1 cellular context compared by ENCODE assay signal in genomic region chr15:64443016-64443415, GRCh38.
TF ChIP-seq lines count a peak whose summit lies in the region.

No MANE protein-coding gene starts in this region.

TF ChIP-seq in HepG2, 621 proteins besides CTCF, POLR2A, EP300 and RAD21:
- TF ChIP-seq, protein P1, sequence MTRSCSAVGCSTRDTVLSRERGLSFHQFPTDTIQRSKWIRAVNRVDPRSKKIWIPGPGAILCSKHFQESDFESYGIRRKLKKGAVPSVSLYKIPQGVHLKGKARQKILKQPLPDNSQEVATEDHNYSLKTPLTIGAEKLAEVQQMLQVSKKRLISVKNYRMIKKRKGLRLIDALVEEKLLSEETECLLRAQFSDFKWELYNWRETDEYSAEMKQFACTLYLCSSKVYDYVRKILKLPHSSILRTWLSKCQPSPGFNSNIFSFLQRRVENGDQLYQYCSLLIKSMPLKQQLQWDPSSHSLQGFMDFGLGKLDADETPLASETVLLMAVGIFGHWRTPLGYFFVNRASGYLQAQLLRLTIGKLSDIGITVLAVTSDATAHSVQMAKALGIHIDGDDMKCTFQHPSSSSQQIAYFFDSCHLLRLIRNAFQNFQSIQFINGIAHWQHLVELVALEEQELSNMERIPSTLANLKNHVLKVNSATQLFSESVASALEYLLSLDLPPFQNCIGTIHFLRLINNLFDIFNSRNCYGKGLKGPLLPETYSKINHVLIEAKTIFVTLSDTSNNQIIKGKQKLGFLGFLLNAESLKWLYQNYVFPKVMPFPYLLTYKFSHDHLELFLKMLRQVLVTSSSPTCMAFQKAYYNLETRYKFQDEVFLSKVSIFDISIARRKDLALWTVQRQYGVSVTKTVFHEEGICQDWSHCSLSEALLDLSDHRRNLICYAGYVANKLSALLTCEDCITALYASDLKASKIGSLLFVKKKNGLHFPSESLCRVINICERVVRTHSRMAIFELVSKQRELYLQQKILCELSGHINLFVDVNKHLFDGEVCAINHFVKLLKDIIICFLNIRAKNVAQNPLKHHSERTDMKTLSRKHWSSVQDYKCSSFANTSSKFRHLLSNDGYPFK (CRISPR knock-in tag; IDR thresholded peaks at IDR 0.05; ENCODE audit: borderline replicate concordance): no peak
- TF ChIP-seq TBL1XR1 (IDR thresholded peaks at IDR 0.05; ENCODE audit: borderline replicate concordance, low read length, partially characterized antibody) (no peak), KLF13 (CRISPR knock-in tag; IDR thresholded peaks at IDR 0.05) (no peak), ZNF256 (CRISPR knock-in tag; conservative IDR thresholded peaks at IDR 0.05) (no peak), ZNF501 (CRISPR knock-in tag; IDR thresholded peaks at IDR 0.05) (no peak), ZNF274 (CRISPR knock-in tag; IDR thresholded peaks at IDR 0.05) (no peak), YY1 (IDR thresholded peaks at IDR 0.05; ENCODE audit: insufficient read depth, insufficient replicate concordance, low read depth, low read length) (no peak), ZNF615 (CRISPR knock-in tag; IDR thresholded peaks at IDR 0.05; ENCODE audit: borderline replicate concordance) (no peak)
- TF ChIP-seq, protein P2, sequence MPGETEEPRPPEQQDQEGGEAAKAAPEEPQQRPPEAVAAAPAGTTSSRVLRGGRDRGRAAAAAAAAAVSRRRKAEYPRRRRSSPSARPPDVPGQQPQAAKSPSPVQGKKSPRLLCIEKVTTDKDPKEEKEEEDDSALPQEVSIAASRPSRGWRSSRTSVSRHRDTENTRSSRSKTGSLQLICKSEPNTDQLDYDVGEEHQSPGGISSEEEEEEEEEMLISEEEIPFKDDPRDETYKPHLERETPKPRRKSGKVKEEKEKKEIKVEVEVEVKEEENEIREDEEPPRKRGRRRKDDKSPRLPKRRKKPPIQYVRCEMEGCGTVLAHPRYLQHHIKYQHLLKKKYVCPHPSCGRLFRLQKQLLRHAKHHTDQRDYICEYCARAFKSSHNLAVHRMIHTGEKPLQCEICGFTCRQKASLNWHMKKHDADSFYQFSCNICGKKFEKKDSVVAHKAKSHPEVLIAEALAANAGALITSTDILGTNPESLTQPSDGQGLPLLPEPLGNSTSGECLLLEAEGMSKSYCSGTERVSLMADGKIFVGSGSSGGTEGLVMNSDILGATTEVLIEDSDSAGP (CRISPR knock-in tag; IDR thresholded peaks at IDR 0.05; ENCODE audit: borderline replicate concordance): no peak
- TF ChIP-seq, protein P3, sequence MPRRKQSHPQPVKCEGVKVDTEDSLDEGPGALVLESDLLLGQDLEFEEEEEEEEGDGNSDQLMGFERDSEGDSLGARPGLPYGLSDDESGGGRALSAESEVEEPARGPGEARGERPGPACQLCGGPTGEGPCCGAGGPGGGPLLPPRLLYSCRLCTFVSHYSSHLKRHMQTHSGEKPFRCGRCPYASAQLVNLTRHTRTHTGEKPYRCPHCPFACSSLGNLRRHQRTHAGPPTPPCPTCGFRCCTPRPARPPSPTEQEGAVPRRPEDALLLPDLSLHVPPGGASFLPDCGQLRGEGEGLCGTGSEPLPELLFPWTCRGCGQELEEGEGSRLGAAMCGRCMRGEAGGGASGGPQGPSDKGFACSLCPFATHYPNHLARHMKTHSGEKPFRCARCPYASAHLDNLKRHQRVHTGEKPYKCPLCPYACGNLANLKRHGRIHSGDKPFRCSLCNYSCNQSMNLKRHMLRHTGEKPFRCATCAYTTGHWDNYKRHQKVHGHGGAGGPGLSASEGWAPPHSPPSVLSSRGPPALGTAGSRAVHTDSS (CRISPR knock-in tag; conservative IDR thresholded peaks at IDR 0.05): no peak
